19 cellular contexts compared by ENCODE assay signal in genomic region chr14:100211366-100211765, GRCh38. TPM values are rescaled to one million over a fixed set of nuclear protein-coding genes. Genes with fewer than 3 reads are reported as not detected.
A peak's percentile ranks its signal among the peaks of the same experiment; 100 is the strongest.
DNase-seq lines count a peak whose midpoint lies in the region; ATAC-seq, FAIRE-seq and TF ChIP-seq lines count a peak whose summit lies in the region.
"Had no signal": no experiment of that assay in that cellular context is flagged by ENCODE, and none has a peak within 500 bp of the region (broad histone marks: within the 10 kb centered on the region; RNA-seq: fewer than 3 reads in every experiment).

No MANE protein-coding gene starts in this region.

- peak overlapping the region; percentile 47 to 63 for H3K27ac Mint-ChIP-seq in activated naive CD4-positive, alpha-beta T cell treated with anti-CD3 and anti-CD28 coated beads, Interleukin-2, amount 50 U/mL, for 72 hours
- no peak overlapping the region for H3K27ac Mint-ChIP-seq in activated naive CD4-positive, alpha-beta T cell treated with anti-CD3 and anti-CD28 coated beads, Interleukin-2, amount 10 ng/mL, durations not matched to agents 7 days and 5 days
- H3K27ac Mint-ChIP-seq in WTC11 = 0 out of 2 replicates have a peak overlapping the region, but pooled peaks have one; percentile 31
- peak overlapping the region in 6 of 10 donors; percentile 14 to 94 (median 63) for H3K27ac Mint-ChIP-seq in naive thymus-derived CD8-positive, alpha-beta T cell
- H3K27ac Mint-ChIP-seq: B cell had no signal

- TF ChIP-seq POLR2A in H54 (IDR thresholded peaks at IDR 0.05; ENCODE audit: low read depth, low read length) = no peak

- TF ChIP-seq CTCF in WTC11 (IDR thresholded peaks at IDR 0.05) (no peak), tibial artery (IDR thresholded peaks at IDR 0.05) (no peak)

- POLR2A ChIA-PET in WTC11 (lab: Charles Lee) = interaction anchor here (0.9 kb wide), 1 partner anchor 18 kb away, joined by 3 read pairs; no protein-coding TSS in a partner anchor
- POLR2A ChIA-PET in naive thymus-derived CD8-positive, alpha-beta T cell (lab: Charles Lee) = interaction anchor here (6.6 kb wide), 1 partner anchor 12 kb away, joined by 97 read pairs; no protein-coding TSS in a partner anchor

- no peaks in the 10 kb centered on the region for H3K27me3 ChIP-seq in tibial artery
- H3K27me3 ChIP-seq: BLaER1 treated with 17β-estradiol and CSF1 and Interleukin-3, amounts not matched to agents 10 nM and 100 nM had no signal

- no peaks in the 10 kb centered on the region for H3K36me3 ChIP-seq in tibial artery
- H3K36me3 ChIP-seq: HAP-1 had no signal

- peaks cover 0 to 3% of the 10 kb centered on the region in 2 donors for H3K9me3 Mint-ChIP-seq in activated naive CD4-positive, alpha-beta T cell treated with anti-CD3 and anti-CD28 coated beads, Interleukin-2, amount 50 U/mL, for 72 hours
- H3K9me3 Mint-ChIP-seq in activated naive CD4-positive, alpha-beta T cell treated with anti-CD3 and anti-CD28 coated beads, Interleukin-2, amount 10 ng/mL, durations not matched to agents 7 days and 5 days = peaks cover 5% of the 10 kb centered on the region
- peaks cover 6% of the 10 kb centered on the region for H3K9me3 Mint-ChIP-seq in WTC11
- H3K9me3 Mint-ChIP-seq in naive thymus-derived CD8-positive, alpha-beta T cell = no peaks in the 10 kb centered on the region
- H3K9me3 Mint-ChIP-seq: CD8-positive, alpha-beta memory T cell had no signal

- H3K4me3 Mint-ChIP-seq in activated naive CD4-positive, alpha-beta T cell treated with anti-CD3 and anti-CD28 coated beads, Interleukin-2, amount 10 ng/mL, durations not matched to agents 7 days and 5 days = no peak overlapping the region
- H3K4me3 Mint-ChIP-seq in WTC11 = no peak overlapping the region
- H3K4me3 Mint-ChIP-seq in naive thymus-derived CD8-positive, alpha-beta T cell = no peak overlapping the region
- H3K4me3 Mint-ChIP-seq: B cell had no signal

- no peak overlapping the region for H3K27ac ChIP-seq in tibial artery
- H3K27ac ChIP-seq: BLaER1 treated with 17β-estradiol and CSF1 and Interleukin-3, amounts not matched to agents 10 nM and 100 nM had no signal

- no peak for DNase-seq in activated naive CD4-positive, alpha-beta T cell treated with anti-CD3 and anti-CD28 coated beads, Interleukin-2, amount 50 U/mL, for 72 hours (ENCODE audit: low spot score in 2 of 2)
- DNase-seq in activated naive CD4-positive, alpha-beta T cell treated with anti-CD3 and anti-CD28 coated beads, Interleukin-2, amount 10 ng/mL, durations not matched to agents 7 days and 5 days = no peak
- DNase-seq in WTC11 (ENCODE audit: low spot score) (no peak), H54 (ENCODE audit: insufficient read length, low spot score) (no peak), tibial artery (no peak), putamen (ENCODE audit: low spot score) (no peak)
- DNase-seq in naive thymus-derived CD8-positive, alpha-beta T cell = no peak
- DNase-seq: CD8-positive, alpha-beta memory T cell; COR-L47; DMS 273 treated with DMSO at 0.1 percent for 48 hours; DMS53; DND-41; EL; GOT3 had no signal

- H3K4me1 ChIP-seq in tibial artery = peaks cover 0 to 13% (median 7%) of the 10 kb centered on the region in 4 donors

- CTCF ChIA-PET in activated naive CD4-positive, alpha-beta T cell treated with anti-CD3 and anti-CD28 coated beads, Interleukin-2, amount 10 ng/mL, durations not matched to agents 7 days and 5 days (lab: Charles Lee) = interaction anchor here (1.2 to 2.7 kb wide), 2 partner anchors 18 to 30 kb away, joined by 4 to 14 read pairs; no protein-coding TSS in a partner anchor
- CTCF ChIA-PET in WTC11 (lab: Charles Lee) = interaction anchor here (1.0 to 6.9 kb wide), 2 partner anchors 18 to 35 kb away, joined by 3 to 52 read pairs; no protein-coding TSS in a partner anchor

- FAIRE-seq in H54 (lab: Jason Lieb, UNC) = no peak
- FAIRE-seq: GM12878 had no signal

- H3K9me3 ChIP-seq in tibial artery = no peaks in the 10 kb centered on the region
- H3K9me3 ChIP-seq: HAP-1 had no signal

- peaks cover 38% of the 10 kb centered on the region for H3K4me1 Mint-ChIP-seq in activated naive CD4-positive, alpha-beta T cell treated with anti-CD3 and anti-CD28 coated beads, Interleukin-2, amount 10 ng/mL, durations not matched to agents 7 days and 5 days
- H3K4me1 Mint-ChIP-seq in WTC11 = peaks cover 19% of the 10 kb centered on the region
- peaks cover 18 to 40% (median 32%) of the 10 kb centered on the region in 4 donors for H3K4me1 Mint-ChIP-seq in naive thymus-derived CD8-positive, alpha-beta T cell

- H3K27me3 Mint-ChIP-seq in activated naive CD4-positive, alpha-beta T cell treated with anti-CD3 and anti-CD28 coated beads, Interleukin-2, amount 10 ng/mL, durations not matched to agents 7 days and 5 days = peaks cover 15% of the 10 kb centered on the region
- H3K27me3 Mint-ChIP-seq in WTC11 (ENCODE audit: low read depth) = peaks cover 3% of the 10 kb centered on the region; the same call in 1 of the 2 replicates
- peaks cover 0 to 2% (median 0%) of the 10 kb centered on the region in 5 donors for H3K27me3 Mint-ChIP-seq in naive thymus-derived CD8-positive, alpha-beta T cell
- H3K27me3 Mint-ChIP-seq: B cell had no signal

- intact Hi-C loops in tibial artery (cut with DNase I; ENCODE audit: low total_unique reads) = loop anchor here (10.0 kb wide), 1 partner anchor 527 kb away; the partner anchor contains the start of gene CYP46A1

- no peak for ATAC-seq in activated naive CD4-positive, alpha-beta T cell treated with anti-CD3 and anti-CD28 coated beads, Interleukin-2, amount 50 U/mL, for 72 hours
- no peak for ATAC-seq in WTC11
- ATAC-seq in naive thymus-derived CD8-positive, alpha-beta T cell = no peak
- ATAC-seq: GM12878 had no signal

- H3K36me3 Mint-ChIP-seq in activated naive CD4-positive, alpha-beta T cell treated with anti-CD3 and anti-CD28 coated beads, Interleukin-2, amount 50 U/mL, for 72 hours = no peaks in the 10 kb centered on the region
- no peaks in the 10 kb centered on the region for H3K36me3 Mint-ChIP-seq in activated naive CD4-positive, alpha-beta T cell treated with anti-CD3 and anti-CD28 coated beads, Interleukin-2, amount 10 ng/mL, durations not matched to agents 7 days and 5 days
- peaks cover 5% of the 10 kb centered on the region for H3K36me3 Mint-ChIP-seq in WTC11
- no peaks in the 10 kb centered on the region for H3K36me3 Mint-ChIP-seq in naive thymus-derived CD8-positive, alpha-beta T cell
- H3K36me3 Mint-ChIP-seq: CD8-positive, alpha-beta memory T cell had no signal

- no peak overlapping the region for H3K4me3 ChIP-seq in tibial artery
- H3K4me3 ChIP-seq: BLaER1 treated with 17β-estradiol and CSF1 and Interleukin-3, amounts not matched to agents 10 nM and 100 nM; GM12878; HAP-1 had no signal

TF ChIP-seq in WTC11, 78 proteins besides CTCF, POLR2A, EP300 and RAD21 (continues in another document):
- TF ChIP-seq ZNF512 (CRISPR knock-in tag; IDR thresholded peaks at IDR 0.05; ENCODE audit: borderline replicate concordance) (no peak), MAX (CRISPR knock-in tag; IDR thresholded peaks at IDR 0.05) (no peak), ZNF219 (CRISPR knock-in tag; IDR thresholded peaks at IDR 0.05; ENCODE audit: borderline replicate concordance) (no peak), CREM (CRISPR knock-in tag; IDR thresholded peaks at IDR 0.05) (no peak), ZNF671 (CRISPR knock-in tag; IDR thresholded peaks at IDR 0.05) (no peak), PRRX2 (CRISPR knock-in tag; IDR thresholded peaks at IDR 0.05) (no peak), MYBL2 (CRISPR knock-in tag; IDR thresholded peaks at IDR 0.05) (no peak), CREB1 (CRISPR knock-in tag; IDR thresholded peaks at IDR 0.05) (no peak), NFATC4 (CRISPR knock-in tag; IDR thresholded peaks at IDR 0.05) (no peak)

RNA-seq across cellular contexts. Expression of gene YY1, which starts 27.6 kb away (rescaled TPM):
- total RNA-seq in activated naive CD4-positive, alpha-beta T cell treated with anti-CD3 and anti-CD28 coated beads, Interleukin-2, amount 50 U/mL, for 72 hours = 100 to 1,000 TPM in 1 of 2 donors, 10 to 100 TPM in 1; 87.8 to 120 TPM
- 78.8 to 83.1 TPM (median 81.9 TPM) in 3 replicates for total RNA-seq in WTC11 (2021)
- total RNA-seq in naive thymus-derived CD8-positive, alpha-beta T cell = 100 to 1,000 TPM in 1 of 2 experiments, 10 to 100 TPM in 1; 93.2 to 102 TPM
- 10 to 100 TPM; 15.0 to 16.5 (median 16.2) TPM for polyA plus RNA-seq in naive thymus-derived CD8-positive, alpha-beta T cell

RNA-seq across cellular contexts. Expression of gene DEGS2, which starts 51.9 kb away (rescaled TPM):
- 1 to 10 TPM; 1.4 to 3.2 TPM for total RNA-seq in activated naive CD4-positive, alpha-beta T cell treated with anti-CD3 and anti-CD28 coated beads, Interleukin-2, amount 50 U/mL, for 72 hours
- total RNA-seq in WTC11 (2021) = 0.53 to 1.6 TPM (median 0.55 TPM) in 3 replicates
- total RNA-seq in naive thymus-derived CD8-positive, alpha-beta T cell = under 1 TPM in 1 of 2 experiments, not detected in 1; 0.49 TPM
- 1 to 10 TPM in 2 of 3 donors, under 1 TPM in 1; 0.39 to 1.1 (median 1.0) TPM for polyA plus RNA-seq in naive thymus-derived CD8-positive, alpha-beta T cell
- total RNA-seq: A172 had no signal
